Comparison of ENCODE assay signal across 9 cellular contexts in genomic region chr20:51480507-51481270, GRCh38.
DNase-seq lines count a peak whose midpoint lies in the region; ATAC-seq and TF ChIP-seq lines count a peak whose summit lies in the region.
"Had no signal": no experiment of that assay in that cellular context is flagged by ENCODE, and none has a peak within 500 bp of the region (broad histone marks: within the 10 kb centered on the region; RNA-seq: fewer than 3 reads in every experiment).

No MANE protein-coding gene starts in this region.

- no peak overlapping the region for H3K27ac ChIP-seq in colonic mucosa

- TF ChIP-seq CTCF in colonic mucosa (IDR thresholded peaks at IDR 0.05): no peak

- H3K4me1 Mint-ChIP-seq in natural killer cell treated with Interleukin-12 subunit alpha and Interleukin-12 subunit beta and Interleukin-15 and Interleukin-18, amount 100 ng/mL, for 72 hours (ENCODE audit: low read depth in 2 of 2): peaks cover 89 to 98% of the 10 kb centered on the region in 2 donors

- H3K9me3 Mint-ChIP-seq in natural killer cell treated with Interleukin-12 subunit alpha and Interleukin-12 subunit beta and Interleukin-15 and Interleukin-18, amount 100 ng/mL, for 72 hours: peaks cover 3% of the 10 kb centered on the region

- peak; percentile 79 for ATAC-seq in GM18519 (IDR thresholded peaks at IDR 0.05; ENCODE audit: low FRiP score, unreplicated experiment)
- peak; percentile 81 for ATAC-seq in HG02678 (IDR thresholded peaks at IDR 0.05; ENCODE audit: unreplicated experiment)
- peak; percentile 88 to 89 for ATAC-seq in natural killer cell treated with Interleukin-12 subunit alpha and Interleukin-12 subunit beta and Interleukin-15 and Interleukin-18, amount 100 ng/mL, for 72 hours
- ATAC-seq: Right ventricle myocardium inferior had no signal

- H3K9ac ChIP-seq in colonic mucosa (ENCODE audit: low read depth in 2 of 2, low read length in 2 of 2): peak overlapping the region in 1 of 2 donors; percentile 4

- no peaks in the 10 kb centered on the region for H3K36me3 ChIP-seq in colonic mucosa

- H3K27me3 ChIP-seq in colonic mucosa: no peaks in the 10 kb centered on the region

- no peaks in the 10 kb centered on the region for H3K27me3 Mint-ChIP-seq in natural killer cell treated with Interleukin-12 subunit alpha and Interleukin-12 subunit beta and Interleukin-15 and Interleukin-18, amount 100 ng/mL, for 72 hours

- peak; percentile 42 for DNase-seq in activated CD4-positive, CD25-positive, alpha-beta regulatory T cell treated with anti-CD3 and anti-CD28 coated beads, Interleukin-2, amount 50 U/mL, for 72 hours
- peak; percentile 75 for DNase-seq in natural killer cell treated with Interleukin-12 subunit alpha and Interleukin-12 subunit beta and Interleukin-15 and Interleukin-18, amount 100 ng/mL, for 72 hours (ENCODE audit: low spot score)
- no peak for DNase-seq in NAMALWA (ENCODE audit: low spot score)
- DNase-seq in nucleus accumbens (lab: John Stamatoyannopoulos, UW): no peak
- DNase-seq in colonic mucosa: no peak
- no peak for DNase-seq in NCI-H345 (lab: John Stamatoyannopoulos, UW)

- intact Hi-C loops in colonic mucosa (cut with DNase I): no loop called here

- H3K36me3 Mint-ChIP-seq in natural killer cell treated with Interleukin-12 subunit alpha and Interleukin-12 subunit beta and Interleukin-15 and Interleukin-18, amount 100 ng/mL, for 72 hours: peaks cover 35% of the 10 kb centered on the region

- no peaks in the 10 kb centered on the region for H3K9me3 ChIP-seq in colonic mucosa

- H3K4me3 ChIP-seq in colonic mucosa: no peak overlapping the region

- H3K27ac Mint-ChIP-seq in natural killer cell treated with Interleukin-12 subunit alpha and Interleukin-12 subunit beta and Interleukin-15 and Interleukin-18, amount 100 ng/mL, for 72 hours: peak overlapping the region; percentile 93 to 97

- peak overlapping the region; percentile 76 for H3K4me3 Mint-ChIP-seq in natural killer cell treated with Interleukin-12 subunit alpha and Interleukin-12 subunit beta and Interleukin-15 and Interleukin-18, amount 100 ng/mL, for 72 hours

- no peaks in the 10 kb centered on the region for H3K4me1 ChIP-seq in colonic mucosa

Comparison
In these comparisons a context has a peak if more than half of its experiments do, and no peak if none do; other contexts are left out.
1. DNase-seq: peak in activated CD4-positive, CD25-positive, alpha-beta regulatory T cell treated with anti-CD3 and anti-CD28 coated beads, Interleukin-2, amount 50 U/mL, for 72 hours (single experiment) and natural killer cell treated with Interleukin-12 subunit alpha and Interleukin-12 subunit beta and Interleukin-15 and Interleukin-18, amount 100 ng/mL, for 72 hours (single experiment); none in NAMALWA (single experiment), nucleus accumbens (0 of 56), colonic mucosa (single experiment) and NCI-H345 (single experiment).
2. Peak in every context shown above with its lines, with median percentiles within 50 percentile points of each other: ATAC-seq.